23 cellular contexts compared by ENCODE assay signal in the genomic region with DNA sequence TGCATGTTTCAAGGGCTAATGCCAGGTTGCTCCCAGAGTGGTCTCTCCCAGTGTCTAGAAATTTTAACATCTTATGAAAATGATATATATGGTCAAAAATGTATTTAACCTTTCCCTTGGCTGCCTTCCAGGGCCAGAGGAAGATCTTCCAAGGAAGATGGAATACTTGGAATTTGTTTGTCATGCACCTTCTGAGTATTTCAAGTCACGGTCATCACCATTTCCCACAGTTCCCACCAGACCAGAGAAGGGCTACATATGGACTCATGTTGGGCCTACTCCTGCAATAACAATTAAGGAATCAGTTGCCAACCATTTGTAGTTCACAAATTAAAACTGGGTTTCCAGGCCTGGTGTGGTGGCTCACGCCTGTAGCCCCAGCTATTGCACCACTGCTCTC. TPM values are rescaled to one million over a fixed set of nuclear protein-coding genes. Genes with fewer than 3 reads are reported as not detected.
A peak's percentile ranks its signal among the peaks of the same experiment; 100 is the strongest.
DNase-seq lines count a peak whose midpoint lies in the region; ATAC-seq and TF ChIP-seq lines count a peak whose summit lies in the region.
"Had no signal": no experiment of that assay in that cellular context is flagged by ENCODE, and none has a peak within 500 bp of the region (broad histone marks: within the 10 kb centered on the region; RNA-seq: fewer than 3 reads in every experiment).

No MANE protein-coding gene starts in this region.

- peak overlapping the region in 1 of 8 donors; percentile 40 for H3K27ac Mint-ChIP-seq in CD8-positive, alpha-beta memory T cell
- H3K27ac Mint-ChIP-seq: T-cell had no signal

- H3K9ac ChIP-seq in adipocyte (ENCODE audit: low read length), result no peak overlapping the region

- H3K4me1 ChIP-seq in adipocyte (ENCODE audit: control insufficient read depth, insufficient read depth, low read length), result peaks cover 10% of the 10 kb centered on the region
- no peaks in the 10 kb centered on the region for H3K4me1 ChIP-seq in CD8-positive, alpha-beta memory T cell (ENCODE audit: insufficient read depth, low read length)

- H3K4me1 Mint-ChIP-seq in CD8-positive, alpha-beta memory T cell, result no peaks in the 10 kb centered on the region
- H3K4me1 Mint-ChIP-seq: T-cell had no signal

- no peak overlapping the region for H3K4me3 ChIP-seq in AG10803 (ENCODE audit: low read length)
- H3K4me3 ChIP-seq in adipocyte (ENCODE audit: low read length), result no peak overlapping the region
- H3K4me3 ChIP-seq in CD8-positive, alpha-beta memory T cell (ENCODE audit: low read length), result no peak overlapping the region

- CTCF ChIA-PET in CD8-positive, alpha-beta memory T cell (lab: Charles Lee), result interaction anchor here (1.6 kb wide), 1 partner anchor 11 kb away, joined by 3 read pairs; no protein-coding TSS in a partner anchor

- ATAC-seq in HG03520 (IDR thresholded peaks at IDR 0.05; ENCODE audit: unreplicated experiment) (no peak), GM19395 (IDR thresholded peaks at IDR 0.05; ENCODE audit: unreplicated experiment) (no peak)
- ATAC-seq: Panc1, T-cell had no signal

- H3K27me3 ChIP-seq in adipocyte (replicated peaks; ENCODE audit: control insufficient read depth, insufficient read depth, low read length), result no peaks in the 10 kb centered on the region
- H3K27me3 ChIP-seq in CD8-positive, alpha-beta memory T cell (ENCODE audit: insufficient read depth, low read length, poor library complexity, severe bottlenecking), result no peaks in the 10 kb centered on the region

- DNase-seq in AG10803 (ENCODE audit: low read depth) (peak; percentile 71), HCEC 1CT (peak; percentile 18), adipocyte (ENCODE audit: low read depth) (peak; percentile 10), glomerular visceral epithelial cell (ENCODE audit: extremely low spot score) (peak; percentile 4), NCI-H1105 treated with DMSO at 0.1 percent for 48 hours (lab: John Stamatoyannopoulos, UW) (no peak)
- DNase-seq in CD8-positive, alpha-beta memory T cell, result no peak
- DNase-seq: 8988T, KG1, NCI-H1092 treated with DMSO at 0.1 percent for 48 hours, NCI-H2029 treated with DMSO at 0.1 percent for 48 hours, NCI-H226, NCI-H510A treated with DMSO at 0.1 percent for 48 hours, NCI-H748 treated with DMSO at 0.1 percent for 48 hours, SIG-M5, T-cell had no signal

- peaks cover 5 to 51% (median 16%) of the 10 kb centered on the region in 3 donors for H3K36me3 Mint-ChIP-seq in CD8-positive, alpha-beta memory T cell

- no peak overlapping the region for H3K4me3 Mint-ChIP-seq in CD8-positive, alpha-beta memory T cell
- H3K4me3 Mint-ChIP-seq: T-cell had no signal

- H3K36me3 ChIP-seq in adipocyte (ENCODE audit: control insufficient read depth, insufficient read depth, low read length, severe bottlenecking), result peaks cover 59% of the 10 kb centered on the region
- peaks cover 13% of the 10 kb centered on the region for H3K36me3 ChIP-seq in CD8-positive, alpha-beta memory T cell (ENCODE audit: insufficient read depth, low read length)

- H3K9me3 Mint-ChIP-seq in CD8-positive, alpha-beta memory T cell, result no peaks in the 10 kb centered on the region
- H3K9me3 Mint-ChIP-seq: T-cell had no signal

- H3K9me3 ChIP-seq in adipocyte (ENCODE audit: control insufficient read depth, low read length), result no peaks in the 10 kb centered on the region
- no peaks in the 10 kb centered on the region for H3K9me3 ChIP-seq in CD8-positive, alpha-beta memory T cell (ENCODE audit: low read length)

- no peak overlapping the region for H3K27ac ChIP-seq in CD8-positive, alpha-beta memory T cell (ENCODE audit: low read depth, low read length)
- H3K27ac ChIP-seq: C4-2B had no signal

- H3K27me3 Mint-ChIP-seq in CD8-positive, alpha-beta memory T cell, result no peaks in the 10 kb centered on the region
- H3K27me3 Mint-ChIP-seq: T-cell had no signal

- TF ChIP-seq CTCF in AG10803 (conservative IDR thresholded peaks at IDR 0.05; ENCODE audit: low read length), result no peak

- POLR2A ChIA-PET in CD8-positive, alpha-beta memory T cell (lab: Charles Lee), result no interaction called here

RNA-seq across cellular contexts. Expression of gene GATAD1, which starts 9.0 kb away (rescaled TPM):
- 10 to 100 TPM; 18.3 to 18.9 TPM for total RNA-seq in CD8-positive, alpha-beta memory T cell
- polyA plus RNA-seq in CD8-positive, alpha-beta memory T cell, result 11.4 TPM

RNA-seq across cellular contexts. Expression of gene ERVW-1, which starts 21.5 kb away (rescaled TPM):
- total RNA-seq in CD8-positive, alpha-beta memory T cell, result not detected
- polyA plus RNA-seq in CD8-positive, alpha-beta memory T cell, result not detected
- total RNA-seq: Daoy, H1, HT1080 had no signal
- polyA plus RNA-seq: AG04450 had no signal

Comparison
In these comparisons a context has a peak if more than half of its experiments do, and no peak if none do; other contexts are left out.
1. DNase-seq: peak in AG10803 (single experiment), HCEC 1CT (single experiment), adipocyte (single experiment) and glomerular visceral epithelial cell (single experiment); none in CD8-positive, alpha-beta memory T cell (0 of 5) and NCI-H1105 treated with DMSO at 0.1 percent for 48 hours (single experiment).